8 cellular contexts compared by ENCODE assay signal in genomic region chr21:25967566-25968438, GRCh38.
DNase-seq lines count a peak whose midpoint lies in the region; ATAC-seq and TF ChIP-seq lines count a peak whose summit lies in the region.

No MANE protein-coding gene starts in this region.

- DNase-seq in fibroblast of the aortic adventitia (ENCODE audit: low read depth) = peak; percentile 24
- no peak for DNase-seq in activated CD4-positive, alpha-beta memory T cell treated with anti-CD3 and anti-CD28 coated beads for 36 hours
- DNase-seq in NCI-H2029 treated with DMSO at 0.1 percent for 48 hours (lab: John Stamatoyannopoulos, UW) = no peak
- DNase-seq in HCEC 1CT = no peak

- ATAC-seq in GM18870 (IDR thresholded peaks at IDR 0.05; ENCODE audit: unreplicated experiment) (peak; percentile 99), HG02798 (IDR thresholded peaks at IDR 0.05; ENCODE audit: poor library complexity, unreplicated experiment) (peak; percentile 97)

- CTCF ChIA-PET in activated CD4-positive, alpha-beta memory T cell treated with anti-CD3 and anti-CD28 coated beads for 36 hours (lab: Charles Lee) = no interaction called here

- no peaks in the 10 kb centered on the region for H3K27me3 ChIP-seq in OCI-LY1 (ENCODE audit: insufficient read depth, low read length)

- no peak overlapping the region for H3K4me3 Mint-ChIP-seq in activated CD4-positive, alpha-beta memory T cell treated with anti-CD3 and anti-CD28 coated beads for 36 hours

- H3K36me3 Mint-ChIP-seq in activated CD4-positive, alpha-beta memory T cell treated with anti-CD3 and anti-CD28 coated beads for 36 hours = peaks cover 31% of the 10 kb centered on the region

- no peaks in the 10 kb centered on the region for H3K9me2 ChIP-seq in OCI-LY1 (ENCODE audit: low read depth, low read length)

- H3K79me2 ChIP-seq in OCI-LY1 (ENCODE audit: insufficient read depth, low read length) = no peaks in the 10 kb centered on the region

- no peaks in the 10 kb centered on the region for H3K27me3 Mint-ChIP-seq in activated CD4-positive, alpha-beta memory T cell treated with anti-CD3 and anti-CD28 coated beads for 36 hours

- no peaks in the 10 kb centered on the region for H4K20me1 ChIP-seq in OCI-LY1 (ENCODE audit: insufficient read depth, low read length)

- H3K9me3 ChIP-seq in OCI-LY1 (ENCODE audit: low read length) = no peaks in the 10 kb centered on the region

- H3K9me3 Mint-ChIP-seq in activated CD4-positive, alpha-beta memory T cell treated with anti-CD3 and anti-CD28 coated beads for 36 hours = no peaks in the 10 kb centered on the region

- intact Hi-C loops in activated CD4-positive, alpha-beta memory T cell treated with anti-CD3 and anti-CD28 coated beads for 36 hours (cut with micrococcal nuclease) = no loop called here

- H3K9ac ChIP-seq in OCI-LY1 (ENCODE audit: low read length) = peak overlapping the region; percentile 18; the same call in 1 of the 2 replicates

- H3F3A ChIP-seq in OCI-LY1 (ENCODE audit: insufficient read depth, low read length) = no peaks in the 10 kb centered on the region

- H3K27ac ChIP-seq in OCI-LY1 (ENCODE audit: low read depth, low read length, poor library complexity, severe bottlenecking) (peak overlapping the region; percentile 84), temporal lobe (ENCODE audit: low read depth, low read length) (peak overlapping the region; percentile 84)

- no peak for TF ChIP-seq CTCF in OCI-LY1 (IDR thresholded peaks at IDR 0.05; ENCODE audit: low read length)
- no peak for TF ChIP-seq CTCF in fibroblast of the aortic adventitia (IDR thresholded peaks at IDR 0.05; ENCODE audit: insufficient read depth, low read length)

- H2AFZ ChIP-seq in OCI-LY1 (ENCODE audit: low read length) = peak overlapping the region; percentile 72

- H3K4me1 ChIP-seq in OCI-LY1 (ENCODE audit: insufficient read depth, low read length, severe bottlenecking) = peaks cover 27% of the 10 kb centered on the region

- H3K4me2 ChIP-seq in OCI-LY1 (ENCODE audit: low read length) = peak overlapping the region; percentile 52; the same call in 1 of the 2 replicates

- H3K36me3 ChIP-seq in OCI-LY1 (ENCODE audit: insufficient read depth, low read length) = no peaks in the 10 kb centered on the region

- H3K4me3 ChIP-seq in OCI-LY1 (ENCODE audit: low read depth, low read length, poor library complexity, severe bottlenecking) = peak overlapping the region; percentile 14
- no peak overlapping the region for H3K4me3 ChIP-seq in fibroblast of the aortic adventitia (ENCODE audit: low read depth, low read length)

- POLR2A ChIA-PET in activated CD4-positive, alpha-beta memory T cell treated with anti-CD3 and anti-CD28 coated beads for 36 hours (lab: Charles Lee) = interaction anchor here (0.6 kb wide), 1 partner anchor 59 kb away, joined by 3 read pairs; no protein-coding TSS in a partner anchor

- no peak overlapping the region for H3K27ac Mint-ChIP-seq in activated CD4-positive, alpha-beta memory T cell treated with anti-CD3 and anti-CD28 coated beads for 36 hours

- peaks cover 8% of the 10 kb centered on the region for H3K4me1 Mint-ChIP-seq in activated CD4-positive, alpha-beta memory T cell treated with anti-CD3 and anti-CD28 coated beads for 36 hours (ENCODE audit: low read depth)
